32 cellular contexts compared by ENCODE assay signal in the genomic region with DNA sequence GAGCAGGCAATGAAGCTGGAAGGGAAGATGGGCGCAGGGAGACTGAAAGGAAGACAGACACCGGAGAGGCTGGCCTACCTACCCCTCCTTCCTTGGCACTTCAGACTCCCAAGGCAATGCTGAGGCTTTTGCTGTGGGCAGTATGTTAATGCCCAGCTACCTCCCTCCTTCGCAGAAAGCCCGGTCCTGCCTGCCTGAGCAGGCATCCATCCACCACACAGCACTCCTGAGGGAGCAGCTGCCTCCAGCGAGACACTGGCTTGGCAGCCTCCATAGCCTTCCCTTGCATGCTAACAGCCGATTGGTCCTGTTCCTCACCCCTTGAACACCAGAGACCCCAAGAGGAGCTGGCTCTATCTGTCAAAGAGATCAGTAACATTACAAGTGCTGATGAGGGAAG. TPM values are rescaled to one million over a fixed set of nuclear protein-coding genes. Genes with fewer than 3 reads are reported as not detected.
DNase-seq lines count a peak whose midpoint lies in the region; ATAC-seq, FAIRE-seq and TF ChIP-seq lines count a peak whose summit lies in the region.
"Had no signal": no experiment of that assay in that cellular context is flagged by ENCODE, and none has a peak within 500 bp of the region (broad histone marks: within the 10 kb centered on the region; RNA-seq: fewer than 3 reads in every experiment).

No MANE protein-coding gene starts in this region.

- no peak for DNase-seq in A549 (ENCODE audit: low read depth in 1 of 2, low spot score in 1 of 2)
- peak; percentile 46 for DNase-seq in coronary artery (ENCODE audit: low spot score)
- peak; percentile 14 for DNase-seq in lung (ENCODE audit: low spot score)
- no peak for DNase-seq in smooth muscle cell (lab: John Stamatoyannopoulos, UW; ENCODE audit: unreplicated experiment)
- no peak for DNase-seq in kidney glomerular epithelial cell (lab: John Stamatoyannopoulos, UW)
- DNase-seq: ACHN; BE2C; C1 segment of cervical spinal cord; CD4-positive, alpha-beta memory T cell; CD4-positive, CD25-positive, alpha-beta regulatory T cell; CD8-positive, alpha-beta memory T cell; COR-L47; DMS 273 treated with DMSO at 0.1 percent for 48 hours; DMS153; DMS53; DMS79; DND-41; EL; GDM1 had no signal

- H3K4me2 ChIP-seq in A549 (no peak overlapping the region), smooth muscle cell (no peak overlapping the region)
- H3K4me2 ChIP-seq: BLaER1 had no signal

- TF ChIP-seq POLR2A in A549 (IDR thresholded peaks at IDR 0.05; ENCODE audit: low read length): no peak

- no peak for TF ChIP-seq CTCF in A549 (IDR thresholded peaks at IDR 0.05)
- TF ChIP-seq CTCF in coronary artery (IDR thresholded peaks at IDR 0.05): no peak
- TF ChIP-seq CTCF in lung (IDR thresholded peaks at IDR 0.05; ENCODE audit: control extremely low read depth, extremely low read depth): no peak
- no peak for TF ChIP-seq CTCF in smooth muscle cell (IDR thresholded peaks at IDR 0.05; ENCODE audit: borderline replicate concordance, insufficient read depth, poor library complexity, severe bottlenecking)

- H3K4me1 ChIP-seq in A549 (no peaks in the 10 kb centered on the region), lung (ENCODE audit: control insufficient read depth in 2 of 2, insufficient read depth in 2 of 2, low read length in 2 of 2) (no peaks in the 10 kb centered on the region), smooth muscle cell (ENCODE audit: low read depth) (no peaks in the 10 kb centered on the region)
- H3K4me1 ChIP-seq: BE2C had no signal

- CTCF ChIA-PET in A549 (lab: Yijun Ruan, JAX): interaction anchor here (1.5 to 2.1 kb wide), 2 partner anchors 11 to 169 kb away, joined by 5 to 9 read pairs; no protein-coding TSS in a partner anchor

- ATAC-seq in A549: no peak
- no peak for ATAC-seq in lung (ENCODE audit: insufficient read depth, low FRiP score)
- no peak for ATAC-seq in GM18868 (IDR thresholded peaks at IDR 0.05; ENCODE audit: unreplicated experiment)
- ATAC-seq: GM12878 had no signal

- H4K20me1 ChIP-seq in smooth muscle cell (ENCODE audit: low read depth): no peaks in the 10 kb centered on the region

- H3K9me3 ChIP-seq in A549: no peaks in the 10 kb centered on the region
- H3K9me3 ChIP-seq in lung (ENCODE audit: control insufficient read depth in 2 of 2, insufficient read depth in 1 of 2, low read length in 1 of 2): peaks cover 0 to 2% of the 10 kb centered on the region in 2 donors
- H3K9me3 ChIP-seq in smooth muscle cell (replicated peaks; ENCODE audit: low read depth): no peaks in the 10 kb centered on the region
- H3K9me3 ChIP-seq: BE2C, BLaER1 had no signal

- no peak for TF ChIP-seq EP300 in A549 (IDR thresholded peaks at IDR 0.05)

- H3K27ac ChIP-seq in A549 (no peak overlapping the region), coronary artery (no peak overlapping the region), lung (ENCODE audit: low read depth in 1 of 2, low read length in 1 of 2) (no peak overlapping the region), smooth muscle cell (ENCODE audit: low read depth) (no peak overlapping the region)
- H3K27ac ChIP-seq: 22Rv1, BLaER1 had no signal

- H3K79me2 ChIP-seq in smooth muscle cell (ENCODE audit: low read depth): no peaks in the 10 kb centered on the region

- H3K27me3 ChIP-seq in lung (ENCODE audit: control insufficient read depth, insufficient read depth) (no peaks in the 10 kb centered on the region), smooth muscle cell (ENCODE audit: low read depth) (no peaks in the 10 kb centered on the region)
- H3K27me3 ChIP-seq: BE2C had no signal

- H2AFZ ChIP-seq in smooth muscle cell (ENCODE audit: low read depth): no peak overlapping the region

- H3F3A ChIP-seq in smooth muscle cell (ENCODE audit: low read depth): no peaks in the 10 kb centered on the region

- FAIRE-seq in A549 (lab: Jason Lieb, UNC): peak; percentile 74
- FAIRE-seq: GM12878, GM12892, GM18507, GM19239 had no signal

- 46% methylated on average over 3 of the region's 6 CpGs for WGBS in A549 (ENCODE audit: missing lambda C conversion rate)
- 88 to 94% methylated on average over 6 of the region's 6 CpGs for WGBS in lung, 2 donors
- 89% methylated on average over 6 of the region's 6 CpGs for WGBS in smooth muscle cell (ENCODE audit: low lambda C conversion rate)

- POLR2A ChIA-PET in A549 (lab: Yijun Ruan, JAX): no interaction called here

- H3K4me3 ChIP-seq in A549: no peak overlapping the region
- H3K4me3 ChIP-seq in coronary artery: no peak overlapping the region
- no peak overlapping the region for H3K4me3 ChIP-seq in lung
- no peak overlapping the region for H3K4me3 ChIP-seq in smooth muscle cell
- H3K4me3 ChIP-seq: BLaER1, GM12878 had no signal

- no peak overlapping the region for H3K9ac ChIP-seq in smooth muscle cell (ENCODE audit: low read depth)
- H3K9ac ChIP-seq: BLaER1 had no signal

- H3K36me3 ChIP-seq in lung (ENCODE audit: control insufficient read depth in 2 of 2, insufficient read depth in 2 of 2, low read length in 2 of 2) (no peaks in the 10 kb centered on the region), smooth muscle cell (ENCODE audit: low read depth) (no peaks in the 10 kb centered on the region)
- H3K36me3 ChIP-seq: BE2C, BLaER1 had no signal

- TF ChIP-seq RAD21 in A549 (conservative IDR thresholded peaks at IDR 0.05 in 1 of 2, IDR thresholded peaks at IDR 0.05 in 1 of 2): no peak

TF ChIP-seq in A549, 52 proteins besides CTCF, POLR2A, EP300 and RAD21:
- TF ChIP-seq HOXA7 (CRISPR knock-in tag; IDR thresholded peaks at IDR 0.05) (no peak), MAFK (IDR thresholded peaks at IDR 0.05; ENCODE audit: partially characterized antibody) (no peak), ESRRA (IDR thresholded peaks at IDR 0.05; ENCODE audit: borderline replicate concordance, low read length) (no peak), RFX5 (IDR thresholded peaks at IDR 0.05) (no peak)
- TF ChIP-seq, protein P1, sequence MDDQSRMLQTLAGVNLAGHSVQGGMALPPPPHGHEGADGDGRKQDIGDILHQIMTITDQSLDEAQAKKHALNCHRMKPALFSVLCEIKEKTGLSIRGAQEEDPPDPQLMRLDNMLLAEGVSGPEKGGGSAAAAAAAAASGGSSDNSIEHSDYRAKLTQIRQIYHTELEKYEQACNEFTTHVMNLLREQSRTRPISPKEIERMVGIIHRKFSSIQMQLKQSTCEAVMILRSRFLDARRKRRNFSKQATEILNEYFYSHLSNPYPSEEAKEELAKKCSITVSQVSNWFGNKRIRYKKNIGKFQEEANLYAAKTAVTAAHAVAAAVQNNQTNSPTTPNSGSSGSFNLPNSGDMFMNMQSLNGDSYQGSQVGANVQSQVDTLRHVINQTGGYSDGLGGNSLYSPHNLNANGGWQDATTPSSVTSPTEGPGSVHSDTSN (IDR thresholded peaks at IDR 0.05): no peak

RNA-seq across cellular contexts. Expression of gene GABRQ, which starts 14.4 kb away (rescaled TPM):
- polyA plus RNA-seq in A549 (2011; rRNA removed) (0.50 and 0.54 TPM in 2 replicates), A549 (2017; fragmentation: RNase III; extraction: RNeasy Plus Mini Kit Qiagen cat#74134 plus additional on column Dnase treatment) (0.52 to 0.72 TPM (median 0.70 TPM) in 3 replicates), lung (not detected), smooth muscle cell (1.3 and 1.7 TPM in 2 replicates)
- 0.28 and 0.40 TPM in 2 replicates for polyA plus RNA-seq in A549 (2012; cell fraction: cytosol; rRNA removed)
- 0.19 and 0.27 TPM in 2 replicates for polyA plus RNA-seq in A549 (2012; cell fraction: nucleus; rRNA removed)
- polyA minus RNA-seq in A549 (2011; rRNA and poly(A)+ RNA removed): 0.54 and 0.78 TPM in 2 replicates
- total RNA-seq in lung (under 1 TPM in 1 of 2 donors, not detected in 1; 0.09 TPM), smooth muscle cell (2.6 and 2.7 TPM in 2 replicates)
- total RNA-seq: A172; A673; CD4-positive, alpha-beta memory T cell; CD4-positive, CD25-positive, alpha-beta regulatory T cell; CD8-positive, alpha-beta memory T cell; G401; GM12878 had no signal
- polyA plus RNA-seq: CD14-positive monocyte; CD4-positive, alpha-beta memory T cell; CD4-positive, CD25-positive, alpha-beta regulatory T cell; CD8-positive, alpha-beta memory T cell had no signal

RNA-seq across cellular contexts. Expression of gene MAGEA3, which starts 46.5 kb away (rescaled TPM):
- polyA plus RNA-seq in A549 (2011; rRNA removed) (0.96 and 1.3 TPM in 2 replicates), A549 (2017; fragmentation: RNase III; extraction: RNeasy Plus Mini Kit Qiagen cat#74134 plus additional on column Dnase treatment) (2.2 to 2.3 TPM (median 2.3 TPM) in 3 replicates), lung (not detected), smooth muscle cell (not detected in 2 replicates)
- polyA plus RNA-seq in A549 (2012; cell fraction: cytosol; rRNA removed): 0.99 and 1.4 TPM in 2 replicates
- polyA plus RNA-seq in A549 (2012; cell fraction: nucleus; rRNA removed): 0.69 and 1.3 TPM in 2 replicates
- 1.2 and 1.8 TPM in 2 replicates for polyA minus RNA-seq in A549 (2011; rRNA and poly(A)+ RNA removed)
- total RNA-seq in lung (not detected), smooth muscle cell (not detected in 2 replicates)
- total RNA-seq: A673; CD4-positive, alpha-beta memory T cell; CD4-positive, CD25-positive, alpha-beta regulatory T cell; CD8-positive, alpha-beta memory T cell; G401; GM12878 had no signal
- polyA plus RNA-seq: AG04450; CD14-positive monocyte; CD4-positive, alpha-beta memory T cell; CD4-positive, CD25-positive, alpha-beta regulatory T cell; CD8-positive, alpha-beta memory T cell had no signal

RNA-seq across cellular contexts. Expression of gene CSAG2, which starts 57.0 kb away (rescaled TPM):
- not detected in 2 replicates for polyA plus RNA-seq in A549 (2011; rRNA removed)
- not detected in 2 replicates for polyA plus RNA-seq in A549 (2012; cell fraction: cytosol; rRNA removed)
- polyA plus RNA-seq in A549 (2012; cell fraction: nucleus; rRNA removed): not detected in 2 replicates
- polyA plus RNA-seq in A549 (2017; fragmentation: RNase III; extraction: RNeasy Plus Mini Kit Qiagen cat#74134 plus additional on column Dnase treatment): not detected in 3 replicates
- polyA minus RNA-seq in A549 (2011; rRNA and poly(A)+ RNA removed): not detected in 2 replicates
- not detected for total RNA-seq in lung
- polyA plus RNA-seq in lung: not detected
- total RNA-seq in smooth muscle cell: not detected in 2 replicates
- not detected in 2 replicates for polyA plus RNA-seq in smooth muscle cell
- total RNA-seq: A172; A673; CD4-positive, alpha-beta memory T cell; CD4-positive, CD25-positive, alpha-beta regulatory T cell; CD8-positive, alpha-beta memory T cell; Daoy; G401 had no signal
- polyA plus RNA-seq: AG04450; CD14-positive monocyte; CD4-positive, alpha-beta memory T cell; CD4-positive, CD25-positive, alpha-beta regulatory T cell; CD8-positive, alpha-beta memory T cell had no signal

Comparison
In these comparisons a context has a peak if more than half of its experiments do, and no peak if none do; other contexts are left out.
1. DNase-seq: peak in coronary artery (single experiment) and lung (single experiment); none in A549 (0 of 2), smooth muscle cell (single experiment) and kidney glomerular epithelial cell (single experiment).